ENCODE assay signal across 1 cellular context in the genomic region with DNA sequence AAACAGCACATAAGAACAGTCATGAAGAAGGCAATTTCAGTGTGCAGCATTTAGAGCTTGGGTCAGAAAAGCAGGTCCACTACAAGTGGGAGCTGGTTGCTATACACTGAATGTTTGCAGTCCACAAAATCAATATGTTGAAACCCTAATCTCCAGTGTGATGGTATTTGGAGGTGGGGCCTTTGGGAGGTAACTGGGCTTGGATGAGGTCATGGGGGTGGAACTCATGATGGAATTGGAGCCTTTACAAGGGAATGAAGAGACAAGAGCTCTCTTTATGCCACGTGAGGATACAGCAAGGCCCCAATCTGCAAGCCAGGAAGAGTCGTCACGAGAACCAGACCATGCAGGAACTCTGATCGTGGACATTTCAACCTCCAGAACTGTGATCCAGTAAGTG.
TF ChIP-seq lines count a peak whose summit lies in the region.

No MANE protein-coding gene starts in this region.

TF ChIP-seq in HepG2, 621 proteins besides CTCF, POLR2A, EP300 and RAD21 (continued from another document and continues in another):
- TF ChIP-seq KMT2B (CRISPR knock-in tag; IDR thresholded peaks at IDR 0.05) = peak; percentile 19; the same call in 1 of the 2 replicates
- no peak for TF ChIP-seq JARID2 (CRISPR knock-in tag; IDR thresholded peaks at IDR 0.05; ENCODE audit: insufficient replicate concordance)
- TF ChIP-seq RARG (CRISPR knock-in tag; IDR thresholded peaks at IDR 0.05; ENCODE audit: low read depth) = no peak
- TF ChIP-seq, protein P1, sequence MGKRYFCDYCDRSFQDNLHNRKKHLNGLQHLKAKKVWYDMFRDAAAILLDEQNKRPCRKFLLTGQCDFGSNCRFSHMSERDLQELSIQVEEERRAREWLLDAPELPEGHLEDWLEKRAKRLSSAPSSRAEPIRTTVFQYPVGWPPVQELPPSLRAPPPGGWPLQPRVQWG (CRISPR knock-in tag; IDR thresholded peaks at IDR 0.05; ENCODE audit: borderline replicate concordance, low read depth) = no peak
- TF ChIP-seq, protein P2, sequence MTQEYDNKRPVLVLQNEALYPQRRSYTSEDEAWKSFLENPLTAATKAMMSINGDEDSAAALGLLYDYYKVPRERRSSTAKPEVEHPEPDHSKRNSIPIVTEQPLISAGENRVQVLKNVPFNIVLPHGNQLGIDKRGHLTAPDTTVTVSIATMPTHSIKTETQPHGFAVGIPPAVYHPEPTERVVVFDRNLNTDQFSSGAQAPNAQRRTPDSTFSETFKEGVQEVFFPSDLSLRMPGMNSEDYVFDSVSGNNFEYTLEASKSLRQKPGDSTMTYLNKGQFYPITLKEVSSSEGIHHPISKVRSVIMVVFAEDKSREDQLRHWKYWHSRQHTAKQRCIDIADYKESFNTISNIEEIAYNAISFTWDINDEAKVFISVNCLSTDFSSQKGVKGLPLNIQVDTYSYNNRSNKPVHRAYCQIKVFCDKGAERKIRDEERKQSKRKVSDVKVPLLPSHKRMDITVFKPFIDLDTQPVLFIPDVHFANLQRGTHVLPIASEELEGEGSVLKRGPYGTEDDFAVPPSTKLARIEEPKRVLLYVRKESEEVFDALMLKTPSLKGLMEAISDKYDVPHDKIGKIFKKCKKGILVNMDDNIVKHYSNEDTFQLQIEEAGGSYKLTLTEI (CRISPR knock-in tag; conservative IDR thresholded peaks at IDR 0.05) = no peak
- no peak for TF ChIP-seq ISL2 (CRISPR knock-in tag; IDR thresholded peaks at IDR 0.05)
- TF ChIP-seq, protein P3, sequence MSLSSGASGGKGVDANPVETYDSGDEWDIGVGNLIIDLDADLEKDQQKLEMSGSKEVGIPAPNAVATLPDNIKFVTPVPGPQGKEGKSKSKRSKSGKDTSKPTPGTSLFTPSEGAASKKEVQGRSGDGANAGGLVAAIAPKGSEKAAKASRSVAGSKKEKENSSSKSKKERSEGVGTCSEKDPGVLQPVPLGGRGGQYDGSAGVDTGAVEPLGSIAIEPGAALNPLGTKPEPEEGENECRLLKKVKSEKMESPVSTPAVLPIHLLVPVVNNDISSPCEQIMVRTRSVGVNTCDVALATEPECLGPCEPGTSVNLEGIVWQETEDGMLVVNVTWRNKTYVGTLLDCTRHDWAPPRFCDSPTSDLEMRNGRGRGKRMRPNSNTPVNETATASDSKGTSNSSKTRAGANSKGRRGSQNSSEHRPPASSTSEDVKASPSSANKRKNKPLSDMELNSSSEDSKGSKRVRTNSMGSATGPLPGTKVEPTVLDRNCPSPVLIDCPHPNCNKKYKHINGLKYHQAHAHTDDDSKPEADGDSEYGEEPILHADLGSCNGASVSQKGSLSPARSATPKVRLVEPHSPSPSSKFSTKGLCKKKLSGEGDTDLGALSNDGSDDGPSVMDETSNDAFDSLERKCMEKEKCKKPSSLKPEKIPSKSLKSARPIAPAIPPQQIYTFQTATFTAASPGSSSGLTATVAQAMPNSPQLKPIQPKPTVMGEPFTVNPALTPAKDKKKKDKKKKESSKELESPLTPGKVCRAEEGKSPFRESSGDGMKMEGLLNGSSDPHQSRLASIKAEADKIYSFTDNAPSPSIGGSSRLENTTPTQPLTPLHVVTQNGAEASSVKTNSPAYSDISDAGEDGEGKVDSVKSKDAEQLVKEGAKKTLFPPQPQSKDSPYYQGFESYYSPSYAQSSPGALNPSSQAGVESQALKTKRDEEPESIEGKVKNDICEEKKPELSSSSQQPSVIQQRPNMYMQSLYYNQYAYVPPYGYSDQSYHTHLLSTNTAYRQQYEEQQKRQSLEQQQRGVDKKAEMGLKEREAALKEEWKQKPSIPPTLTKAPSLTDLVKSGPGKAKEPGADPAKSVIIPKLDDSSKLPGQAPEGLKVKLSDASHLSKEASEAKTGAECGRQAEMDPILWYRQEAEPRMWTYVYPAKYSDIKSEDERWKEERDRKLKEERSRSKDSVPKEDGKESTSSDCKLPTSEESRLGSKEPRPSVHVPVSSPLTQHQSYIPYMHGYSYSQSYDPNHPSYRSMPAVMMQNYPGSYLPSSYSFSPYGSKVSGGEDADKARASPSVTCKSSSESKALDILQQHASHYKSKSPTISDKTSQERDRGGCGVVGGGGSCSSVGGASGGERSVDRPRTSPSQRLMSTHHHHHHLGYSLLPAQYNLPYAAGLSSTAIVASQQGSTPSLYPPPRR (CRISPR knock-in tag; IDR thresholded peaks at IDR 0.05; ENCODE audit: borderline replicate concordance) = peak; percentile 64
- peak; percentile 53 for TF ChIP-seq ATF7 (IDR thresholded peaks at IDR 0.05)
- no peak for TF ChIP-seq ATF7 (CRISPR knock-in tag; IDR thresholded peaks at IDR 0.05)
- TF ChIP-seq KAT2B (IDR thresholded peaks at IDR 0.05; ENCODE audit: borderline replicate concordance, low read depth, low read length) = 0 out of 2 replicates have a peak, but pooled peaks have one; percentile 6
- no peak for TF ChIP-seq ZNF839 (CRISPR knock-in tag; IDR thresholded peaks at IDR 0.05; ENCODE audit: borderline replicate concordance)
- no peak for TF ChIP-seq SP2 (CRISPR knock-in tag; IDR thresholded peaks at IDR 0.05)
- no peak; the same call in 1 of the 2 replicates for TF ChIP-seq TAF1 (CRISPR knock-in tag; IDR thresholded peaks at IDR 0.05)
- TF ChIP-seq SUZ12 (IDR thresholded peaks at IDR 0.05; ENCODE audit: low read depth, low read length) = no peak
- TF ChIP-seq, protein P4, sequence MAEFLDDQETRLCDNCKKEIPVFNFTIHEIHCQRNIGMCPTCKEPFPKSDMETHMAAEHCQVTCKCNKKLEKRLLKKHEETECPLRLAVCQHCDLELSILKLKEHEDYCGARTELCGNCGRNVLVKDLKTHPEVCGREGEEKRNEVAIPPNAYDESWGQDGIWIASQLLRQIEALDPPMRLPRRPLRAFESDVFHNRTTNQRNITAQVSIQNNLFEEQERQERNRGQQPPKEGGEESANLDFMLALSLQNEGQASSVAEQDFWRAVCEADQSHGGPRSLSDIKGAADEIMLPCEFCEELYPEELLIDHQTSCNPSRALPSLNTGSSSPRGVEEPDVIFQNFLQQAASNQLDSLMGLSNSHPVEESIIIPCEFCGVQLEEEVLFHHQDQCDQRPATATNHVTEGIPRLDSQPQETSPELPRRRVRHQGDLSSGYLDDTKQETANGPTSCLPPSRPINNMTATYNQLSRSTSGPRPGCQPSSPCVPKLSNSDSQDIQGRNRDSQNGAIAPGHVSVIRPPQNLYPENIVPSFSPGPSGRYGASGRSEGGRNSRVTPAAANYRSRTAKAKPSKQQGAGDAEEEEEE (CRISPR knock-in tag; IDR thresholded peaks at IDR 0.05; ENCODE audit: borderline replicate concordance) = no peak
- TF ChIP-seq, protein P5, sequence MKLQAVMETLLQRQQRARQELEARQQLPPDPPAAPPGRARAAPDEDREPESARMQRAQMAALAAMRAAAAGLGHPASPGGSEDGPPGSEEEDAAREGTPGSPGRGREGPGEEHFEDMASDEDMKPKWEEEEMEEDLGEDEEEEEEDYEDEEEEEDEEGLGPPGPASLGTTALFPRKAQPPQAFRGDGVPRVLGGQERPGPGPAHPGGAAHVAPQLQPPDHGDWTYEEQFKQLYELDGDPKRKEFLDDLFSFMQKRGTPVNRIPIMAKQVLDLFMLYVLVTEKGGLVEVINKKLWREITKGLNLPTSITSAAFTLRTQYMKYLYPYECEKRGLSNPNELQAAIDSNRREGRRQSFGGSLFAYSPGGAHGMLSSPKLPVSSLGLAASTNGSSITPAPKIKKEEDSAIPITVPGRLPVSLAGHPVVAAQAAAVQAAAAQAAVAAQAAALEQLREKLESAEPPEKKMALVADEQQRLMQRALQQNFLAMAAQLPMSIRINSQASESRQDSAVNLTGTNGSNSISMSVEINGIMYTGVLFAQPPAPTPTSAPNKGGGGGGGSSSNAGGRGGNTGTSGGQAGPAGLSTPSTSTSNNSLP (IDR thresholded peaks at IDR 0.05; ENCODE audit: low read depth, low read length) = peak; percentile 51; the same call in 1 of the 2 replicates
- TF ChIP-seq, protein P6, sequence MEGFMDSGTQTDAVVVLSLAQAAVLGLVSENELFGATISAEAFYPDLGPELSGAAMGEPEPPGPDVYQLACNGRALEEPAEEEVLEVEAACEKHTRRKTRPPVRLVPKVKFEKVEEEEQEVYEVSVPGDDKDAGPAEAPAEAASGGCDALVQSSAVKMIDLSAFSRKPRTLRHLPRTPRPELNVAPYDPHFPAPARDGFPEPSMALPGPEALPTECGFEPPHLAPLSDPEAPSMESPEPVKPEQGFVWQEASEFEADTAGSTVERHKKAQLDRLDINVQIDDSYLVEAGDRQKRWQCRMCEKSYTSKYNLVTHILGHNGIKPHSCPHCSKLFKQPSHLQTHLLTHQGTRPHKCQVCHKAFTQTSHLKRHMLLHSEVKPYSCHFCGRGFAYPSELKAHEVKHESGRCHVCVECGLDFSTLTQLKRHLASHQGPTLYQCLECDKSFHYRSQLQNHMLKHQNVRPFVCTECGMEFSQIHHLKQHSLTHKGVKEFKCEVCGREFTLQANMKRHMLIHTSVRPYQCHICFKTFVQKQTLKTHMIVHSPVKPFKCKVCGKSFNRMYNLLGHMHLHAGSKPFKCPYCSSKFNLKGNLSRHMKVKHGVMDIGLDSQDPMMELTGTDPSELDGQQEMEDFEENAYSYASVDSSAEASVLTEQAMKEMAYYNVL (CRISPR knock-in tag; IDR thresholded peaks at IDR 0.05; ENCODE audit: borderline replicate concordance) = no peak
- TF ChIP-seq, protein P7, sequence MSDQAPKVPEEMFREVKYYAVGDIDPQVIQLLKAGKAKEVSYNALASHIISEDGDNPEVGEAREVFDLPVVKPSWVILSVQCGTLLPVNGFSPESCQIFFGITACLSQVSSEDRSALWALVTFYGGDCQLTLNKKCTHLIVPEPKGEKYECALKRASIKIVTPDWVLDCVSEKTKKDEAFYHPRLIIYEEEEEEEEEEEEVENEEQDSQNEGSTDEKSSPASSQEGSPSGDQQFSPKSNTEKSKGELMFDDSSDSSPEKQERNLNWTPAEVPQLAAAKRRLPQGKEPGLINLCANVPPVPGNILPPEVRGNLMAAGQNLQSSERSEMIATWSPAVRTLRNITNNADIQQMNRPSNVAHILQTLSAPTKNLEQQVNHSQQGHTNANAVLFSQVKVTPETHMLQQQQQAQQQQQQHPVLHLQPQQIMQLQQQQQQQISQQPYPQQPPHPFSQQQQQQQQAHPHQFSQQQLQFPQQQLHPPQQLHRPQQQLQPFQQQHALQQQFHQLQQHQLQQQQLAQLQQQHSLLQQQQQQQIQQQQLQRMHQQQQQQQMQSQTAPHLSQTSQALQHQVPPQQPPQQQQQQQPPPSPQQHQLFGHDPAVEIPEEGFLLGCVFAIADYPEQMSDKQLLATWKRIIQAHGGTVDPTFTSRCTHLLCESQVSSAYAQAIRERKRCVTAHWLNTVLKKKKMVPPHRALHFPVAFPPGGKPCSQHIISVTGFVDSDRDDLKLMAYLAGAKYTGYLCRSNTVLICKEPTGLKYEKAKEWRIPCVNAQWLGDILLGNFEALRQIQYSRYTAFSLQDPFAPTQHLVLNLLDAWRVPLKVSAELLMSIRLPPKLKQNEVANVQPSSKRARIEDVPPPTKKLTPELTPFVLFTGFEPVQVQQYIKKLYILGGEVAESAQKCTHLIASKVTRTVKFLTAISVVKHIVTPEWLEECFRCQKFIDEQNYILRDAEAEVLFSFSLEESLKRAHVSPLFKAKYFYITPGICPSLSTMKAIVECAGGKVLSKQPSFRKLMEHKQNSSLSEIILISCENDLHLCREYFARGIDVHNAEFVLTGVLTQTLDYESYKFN (CRISPR knock-in tag; conservative IDR thresholded peaks at IDR 0.05) = peak; percentile 68
- TF ChIP-seq ZNF451 (CRISPR knock-in tag; IDR thresholded peaks at IDR 0.05) = no peak
- TF ChIP-seq MYC (CRISPR knock-in tag; IDR thresholded peaks at IDR 0.05; ENCODE audit: borderline replicate concordance) = no peak; the same call in 1 of the 2 replicates
- TF ChIP-seq, protein P8, sequence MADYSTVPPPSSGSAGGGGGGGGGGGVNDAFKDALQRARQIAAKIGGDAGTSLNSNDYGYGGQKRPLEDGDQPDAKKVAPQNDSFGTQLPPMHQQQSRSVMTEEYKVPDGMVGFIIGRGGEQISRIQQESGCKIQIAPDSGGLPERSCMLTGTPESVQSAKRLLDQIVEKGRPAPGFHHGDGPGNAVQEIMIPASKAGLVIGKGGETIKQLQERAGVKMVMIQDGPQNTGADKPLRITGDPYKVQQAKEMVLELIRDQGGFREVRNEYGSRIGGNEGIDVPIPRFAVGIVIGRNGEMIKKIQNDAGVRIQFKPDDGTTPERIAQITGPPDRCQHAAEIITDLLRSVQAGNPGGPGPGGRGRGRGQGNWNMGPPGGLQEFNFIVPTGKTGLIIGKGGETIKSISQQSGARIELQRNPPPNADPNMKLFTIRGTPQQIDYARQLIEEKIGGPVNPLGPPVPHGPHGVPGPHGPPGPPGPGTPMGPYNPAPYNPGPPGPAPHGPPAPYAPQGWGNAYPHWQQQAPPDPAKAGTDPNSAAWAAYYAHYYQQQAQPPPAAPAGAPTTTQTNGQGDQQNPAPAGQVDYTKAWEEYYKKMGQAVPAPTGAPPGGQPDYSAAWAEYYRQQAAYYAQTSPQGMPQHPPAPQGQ (CRISPR knock-in tag; IDR thresholded peaks at IDR 0.05; ENCODE audit: borderline replicate concordance) = no peak
- no peak for TF ChIP-seq YEATS2 (CRISPR knock-in tag; IDR thresholded peaks at IDR 0.05; ENCODE audit: borderline replicate concordance)
- no peak for TF ChIP-seq ZNF20 (CRISPR knock-in tag; IDR thresholded peaks at IDR 0.05)
- TF ChIP-seq, protein P9, sequence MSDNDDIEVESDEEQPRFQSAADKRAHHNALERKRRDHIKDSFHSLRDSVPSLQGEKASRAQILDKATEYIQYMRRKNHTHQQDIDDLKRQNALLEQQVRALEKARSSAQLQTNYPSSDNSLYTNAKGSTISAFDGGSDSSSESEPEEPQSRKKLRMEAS (IDR thresholded peaks at IDR 0.05) = peak; percentile 59
- TF ChIP-seq NFE2 (CRISPR knock-in tag; IDR thresholded peaks at IDR 0.05) = no peak
- 0 out of 2 replicates have a peak, but pooled peaks have one; percentile 9 for TF ChIP-seq JUNB (CRISPR knock-in tag; IDR thresholded peaks at IDR 0.05; ENCODE audit: borderline replicate concordance)
- no peak for TF ChIP-seq ZNF713 (CRISPR knock-in tag; IDR thresholded peaks at IDR 0.05)
- peak; percentile 31; the same call in 1 of the 2 replicates for TF ChIP-seq SAP130 (CRISPR knock-in tag; IDR thresholded peaks at IDR 0.05; ENCODE audit: low read depth)
- TF ChIP-seq ZNF614 (CRISPR knock-in tag; IDR thresholded peaks at IDR 0.05; ENCODE audit: borderline replicate concordance) = no peak
- no peak for TF ChIP-seq ATF7-NPFF (CRISPR knock-in tag; IDR thresholded peaks at IDR 0.05; ENCODE audit: low read depth)
